ENCODE assay signal across 8 cellular contexts in the genomic region with DNA sequence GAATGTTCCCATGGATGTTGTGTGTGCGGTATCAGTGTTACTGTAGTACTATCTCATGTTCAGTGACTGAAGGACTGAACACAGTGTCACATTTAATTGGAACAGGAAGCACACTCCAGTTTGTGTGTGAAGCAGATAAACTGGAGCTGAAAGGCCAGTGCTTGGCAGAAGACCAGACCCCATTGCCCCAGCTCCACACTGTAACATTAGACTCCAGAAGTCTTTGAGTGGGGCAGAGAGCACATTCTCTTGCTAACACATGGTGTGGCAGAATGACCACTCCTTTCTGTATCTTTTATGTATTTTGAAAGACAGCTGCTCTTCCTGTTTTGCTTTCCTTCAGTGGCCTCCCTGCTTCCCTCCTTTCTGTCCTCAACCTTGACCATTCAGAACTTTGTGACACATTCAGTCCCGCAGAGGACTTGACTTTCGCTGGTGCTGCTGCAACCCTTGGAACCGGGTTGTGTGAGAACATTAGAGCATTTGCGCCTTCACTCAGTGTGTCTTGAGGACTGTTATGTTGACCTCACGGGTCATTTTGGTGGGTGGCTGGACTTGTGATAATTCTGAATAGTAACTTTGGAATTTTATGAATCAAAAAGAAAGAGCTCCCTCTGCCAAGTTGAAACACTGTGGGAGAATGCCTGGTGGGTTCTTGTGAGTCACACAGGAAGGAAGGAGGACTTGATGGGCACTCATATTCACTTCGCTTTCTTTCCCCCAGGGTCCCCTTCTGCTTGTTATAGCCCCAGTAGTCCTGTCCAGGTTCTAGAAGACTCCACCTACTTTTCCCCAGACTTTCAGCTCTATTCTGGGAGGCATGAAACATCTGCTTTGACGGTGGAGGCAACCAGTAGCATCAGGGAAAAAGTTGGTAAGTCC. TPM values are rescaled to one million over a fixed set of nuclear protein-coding genes. Genes with fewer than 3 reads are reported as not detected.
DNase-seq lines count a peak whose midpoint lies in the region; ATAC-seq, FAIRE-seq and TF ChIP-seq lines count a peak whose summit lies in the region.
"Had no signal": no experiment of that assay in that cellular context is flagged by ENCODE, and none has a peak within 500 bp of the region (broad histone marks: within the 10 kb centered on the region; RNA-seq: fewer than 3 reads in every experiment).

No MANE protein-coding gene starts in this region.

- peak overlapping the region; percentile 70 for H3K4me2 ChIP-seq in K562 (ENCODE audit: insufficient read depth, low read length)
- H3K4me2 ChIP-seq in OCI-LY7 (ENCODE audit: low read length), result no peak overlapping the region

- TF ChIP-seq CTCF in K562 (IDR thresholded peaks at IDR 0.05 in 2 of 3, conservative IDR thresholded peaks at IDR 0.05 in 1 of 3; ENCODE audit: insufficient read depth in 2 of 3, low read depth in 1 of 3, low read length in 3 of 3) (no peak), upper lobe of right lung (IDR thresholded peaks at IDR 0.05) (no peak), OCI-LY7 (conservative IDR thresholded peaks at IDR 0.05; ENCODE audit: low read length) (no peak)

- intact Hi-C loops in K562 (cut with micrococcal nuclease) (no loop called here), upper lobe of right lung (cut with DNase I) (no loop called here), OCI-LY7 (cut with micrococcal nuclease; ENCODE audit: unreplicated experiment) (no loop called here)

- peak; percentile 55; the same call in 1 of the 2 replicates for TF ChIP-seq EP300 in K562 (IDR thresholded peaks at IDR 0.05; ENCODE audit: low read length)

- no peak; a peak in 1 of 4 replicates for TF ChIP-seq RAD21 in K562 (CRISPR knock-in tag; conservative IDR thresholded peaks at IDR 0.05 in 1 of 2, IDR thresholded peaks at IDR 0.05 in 1 of 2)

- peaks cover 80% of the 10 kb centered on the region for H3K79me2 ChIP-seq in K562 (ENCODE audit: control insufficient read depth, insufficient read depth, low read length)
- no peaks in the 10 kb centered on the region for H3K79me2 ChIP-seq in OCI-LY7 (ENCODE audit: insufficient read depth, low read depth, low read length)

- H3K9me3 ChIP-seq in K562 (replicated peaks; ENCODE audit: control insufficient read depth, insufficient read depth, low read depth, low read length) (no peaks in the 10 kb centered on the region), upper lobe of right lung (no peaks in the 10 kb centered on the region), OCI-LY7 (ENCODE audit: low read length) (no peaks in the 10 kb centered on the region)
- H3K9me3 ChIP-seq: neutrophil had no signal

- H2AFZ ChIP-seq in K562 (ENCODE audit: low read depth, low read length), result peak overlapping the region; percentile 60
- no peak overlapping the region for H2AFZ ChIP-seq in OCI-LY7 (ENCODE audit: low read length)

- ATAC-seq in K562, result peak; percentile 83
- peak; percentile 88 for ATAC-seq in upper lobe of right lung

- H3K9me2 ChIP-seq in OCI-LY7 (ENCODE audit: insufficient read depth, low read length), result no peaks in the 10 kb centered on the region

- peak overlapping the region; percentile 24 to 75; a peak in 3 of 4 replicates for H3K9ac ChIP-seq in K562 (ENCODE audit: insufficient read depth in 1 of 2, low read depth in 2 of 2, low read length in 2 of 2)

- BruUV-seq in K562 (replicated peaks; lab: Mats Ljungman, UMichigan) (no TSS peak), OCI-LY7 (replicated peaks; lab: Mats Ljungman, UMichigan) (no TSS peak)

- H3K27ac ChIP-seq in K562 (ENCODE audit: extremely low read depth, low read depth, low read length) (peak overlapping the region; percentile 75), upper lobe of right lung (peak overlapping the region; percentile 55), OCI-LY7 (ENCODE audit: low read depth, low read length, poor library complexity, severe bottlenecking) (no peak overlapping the region)
- H3K27ac ChIP-seq: neutrophil had no signal

- H4K20me1 ChIP-seq in K562 (replicated peaks; ENCODE audit: control insufficient read depth, insufficient read depth, low read length) (no peaks in the 10 kb centered on the region; the same call in 1 of the 2 replicates), OCI-LY7 (ENCODE audit: insufficient read depth, low read length) (no peaks in the 10 kb centered on the region)

- H3K36me3 ChIP-seq in K562 (ENCODE audit: control insufficient read depth, insufficient read depth, low read length), result peaks cover 20% of the 10 kb centered on the region; the same call in 2 of the 3 replicates
- H3K36me3 ChIP-seq in upper lobe of right lung, result peaks cover 6% of the 10 kb centered on the region
- H3K36me3 ChIP-seq in OCI-LY7 (ENCODE audit: insufficient read depth, low read length), result no peaks in the 10 kb centered on the region
- H3K36me3 ChIP-seq: neutrophil had no signal

- DNase-seq in MV-4-11 (lab: John Stamatoyannopoulos, UW), result peak; percentile 24
- peak in 2 of 4 experiments; percentile 73 to 89 for DNase-seq in K562 (ENCODE audit: extremely low read depth in 1 of 4, low spot score in 3 of 4)
- DNase-seq in kidney glomerular epithelial cell (lab: John Stamatoyannopoulos, UW), result peak; percentile 81
- peak; percentile 73 for DNase-seq in upper lobe of right lung
- no peak for DNase-seq in activated CD4-positive, alpha-beta T cell treated with anti-CD3 and anti-CD28 coated beads for 48 hours
- no peak for DNase-seq in NCI-H345 (lab: John Stamatoyannopoulos, UW)
- no peak for DNase-seq in OCI-LY7 (ENCODE audit: low spot score)

- POLR2A ChIA-PET in K562 (lab: Yijun Ruan, JAX), result interaction anchor here (0.5 to 1.0 kb wide), 6 partner anchors 8 to 35 kb away, joined by 3 to 5 read pairs (median 4); no protein-coding TSS in a partner anchor
- POLR2A ChIA-PET in OCI-LY7 (lab: Charles Lee), result no interaction called here

- peaks cover 0 to 37% of the 10 kb centered on the region in 2 experiments; a peak in 3 of 5 replicates for H3K4me1 ChIP-seq in K562 (replicated peaks in 1 of 2; ENCODE audit: control insufficient read depth in 2 of 2, insufficient read depth in 2 of 2, low read length in 2 of 2)
- H3K4me1 ChIP-seq in upper lobe of right lung, result peaks cover 55% of the 10 kb centered on the region
- H3K4me1 ChIP-seq in OCI-LY7 (ENCODE audit: insufficient read depth, low read length, poor library complexity, severe bottlenecking), result no peaks in the 10 kb centered on the region

- in situ Hi-C loops in K562 (cut with MboI), result no loop called here

- 0 out of 2 replicates have a peak, but pooled peaks have one; percentile 20 for TF ChIP-seq POLR2A in K562 (conservative IDR thresholded peaks at IDR 0.05)

- CTCF ChIA-PET in K562 (lab: Yijun Ruan, JAX; ENCODE audit: low intra/inter-chr PET ratio), result no interaction called here
- CTCF ChIA-PET in OCI-LY7 (lab: Charles Lee; ENCODE audit: unreplicated experiment), result no interaction called here

- H3K4me3 ChIP-seq in K562 (peak overlapping the region; percentile 5; the same call in 1 of the 2 replicates), upper lobe of right lung (no peak overlapping the region), OCI-LY7 (ENCODE audit: low read depth, low read length, poor library complexity, severe bottlenecking) (no peak overlapping the region)

- no peaks in the 10 kb centered on the region for H3K9me1 ChIP-seq in K562 (ENCODE audit: control insufficient read depth, insufficient read depth, low read length)

- WGBS in K562 (ENCODE audit: insufficient coverage, low coverage, missing lambda C conversion rate), result 3% methylated on average over 8 of the region's 8 CpGs

- H3K27me3 ChIP-seq in K562 (ENCODE audit: control insufficient read depth in 2 of 2, insufficient read depth in 2 of 2, low read length in 2 of 2) (0 out of 5 replicates have a peak, but pooled peaks cover 0 to 3% of the 10 kb centered on the region in 2 experiments), upper lobe of right lung (no peaks in the 10 kb centered on the region)
- H3K27me3 ChIP-seq: neutrophil had no signal

- peak; percentile 98 for FAIRE-seq in K562 (lab: Jason Lieb, UNC)

TF ChIP-seq in K562, 482 proteins besides CTCF, POLR2A, EP300 and RAD21 (continues in another document):
- TF ChIP-seq RCOR1 (IDR thresholded peaks at IDR 0.05; ENCODE audit: borderline replicate concordance in 1 of 2, low read depth in 2 of 2, low read length in 2 of 2), result peak in 1 of 2 experiments; percentile 17; a peak in 1 of 4 replicates
- TF ChIP-seq GABPA (tag; conservative IDR thresholded peaks at IDR 0.05; ENCODE audit: low read depth), result peak; percentile 60
- TF ChIP-seq TAF1 (IDR thresholded peaks at IDR 0.05; ENCODE audit: control insufficient read depth, extremely low read depth, insufficient read depth, low read length, severe bottlenecking), result peak; percentile 37
- no peak for TF ChIP-seq PML (IDR thresholded peaks at IDR 0.05; ENCODE audit: low read length)
- peak; percentile 68 for TF ChIP-seq TEAD4 (IDR thresholded peaks at IDR 0.05; ENCODE audit: low read length)
- no peak for TF ChIP-seq TEAD4 (CRISPR knock-in tag; IDR thresholded peaks at IDR 0.05; ENCODE audit: borderline replicate concordance)
- no peak for TF ChIP-seq ZNF197 (CRISPR knock-in tag; IDR thresholded peaks at IDR 0.05; ENCODE audit: low read depth)
- TF ChIP-seq DMBX1 (CRISPR knock-in tag; IDR thresholded peaks at IDR 0.05; ENCODE audit: borderline replicate concordance), result peak; percentile 14; the same call in 1 of the 2 replicates

RNA-seq across cellular contexts. Expression of gene AMOTL1, which starts 26.4 kb away (rescaled TPM):
- 33.3 and 42.6 TPM in 2 replicates for total RNA-seq in K562 (2011; cell fraction: chromatin; rRNA removed; ENCODE audit: low replicate concordance)
- 17.8 and 18.0 TPM in 2 replicates for total RNA-seq in K562 (2011; cell fraction: nucleolus; rRNA removed)
- 26.3 and 39.2 TPM in 2 replicates for total RNA-seq in K562 (2011; cell fraction: nucleoplasm; rRNA removed)
- 20.9 and 22.1 TPM in 2 replicates for total RNA-seq in K562 (2014; rRNA removed)
- total RNA-seq in K562 (2014; rRNA removed; fragmentation: Illumina TruSeq; extraction: Trizol), result 14.0 and 14.4 TPM in 2 replicates
- total RNA-seq in K562 (2015; rRNA removed; fragmentation: Illumina TruSeq; extraction: Trizol), result 12.8 and 12.9 TPM in 2 replicates
- total RNA-seq in K562 (2021), result 29.9 and 35.4 TPM in 2 replicates
- polyA plus RNA-seq in K562 (2011; rRNA removed), result 2.5 and 16.7 TPM in 2 replicates
- 2.0 and 12.2 TPM in 2 replicates for polyA plus RNA-seq in K562 (2011; cell fraction: cytosol; rRNA removed)
- 3.0 and 21.5 TPM in 2 replicates for polyA plus RNA-seq in K562 (2011; cell fraction: nucleus; rRNA removed)
- polyA plus RNA-seq in K562 (2012), result 17.9 and 23.2 TPM in 2 replicates
- 18.7 and 18.8 TPM in 2 replicates for polyA plus RNA-seq in K562 (2014; fragmentation: Illumina TruSeq; extraction: Trizol)
- 1 to 10 TPM; 4.0 to 4.7 TPM for polyA plus RNA-seq in K562 (2014; fragmentation: Nextera tagmentation; extraction: Ambion mirVana)
- 12.6 and 13.3 TPM in 2 replicates for polyA plus RNA-seq in K562 (2014; rRNA removed)
- 5.5 and 37.5 TPM in 2 replicates for polyA minus RNA-seq in K562 (2011; rRNA and poly(A)+ RNA removed)
- 3.5 and 21.8 TPM in 2 replicates for polyA minus RNA-seq in K562 (2011; cell fraction: cytosol; rRNA and poly(A)+ RNA removed)
- polyA minus RNA-seq in K562 (2011; cell fraction: nucleus; rRNA and poly(A)+ RNA removed), result 3.9 and 17.8 TPM in 2 replicates
- total RNA-seq in upper lobe of right lung, result 62.5 TPM
- not detected in 2 replicates for total RNA-seq in OCI-LY7 (2014; rRNA removed; shearing (Covaris generic))
- total RNA-seq in OCI-LY7 (2022), result not detected in 2 replicates

Comparison
In these comparisons a context has a peak if more than half of its experiments do, and no peak if none do; other contexts are left out.
1. DNase-seq: peak in MV-4-11 (single experiment), kidney glomerular epithelial cell (single experiment) and upper lobe of right lung (single experiment); none in activated CD4-positive, alpha-beta T cell treated with anti-CD3 and anti-CD28 coated beads for 48 hours (single experiment), NCI-H345 (single experiment) and OCI-LY7 (single experiment).
2. RNA of gene AMOTL1, which starts 26.4 kb away (total RNA-seq): 62.5 TPM in upper lobe of right lung (single experiment) and 12.8 to 42.6 TPM in K562; not detected in OCI-LY7; every median in the first group is over 10 times any median in the second.